In genomic region chr4:125781656-125782055, GRCh38 we compare ENCODE assay signal across 35 cellular contexts.
"Had no signal": no experiment of that assay in that cellular context is flagged by ENCODE, and none has a peak within 500 bp of the region (broad histone marks: within the 10 kb centered on the region; RNA-seq: fewer than 3 reads in every experiment).

No MANE protein-coding gene starts in this region.

- H3K9me3 ChIP-seq: adrenal gland, body of pancreas had no signal

- H3K27ac ChIP-seq: adrenal gland, body of pancreas, brain microvascular endothelial cell, breast epithelium, VCaP had no signal

- H3K36me3 Mint-ChIP-seq: activated CD4-positive, alpha-beta memory T cell treated with anti-CD3 and anti-CD28 coated beads for 36 hours; activated naive CD8-positive, alpha-beta T cell treated with anti-CD3 and anti-CD28 coated beads for 36 hours had no signal

- H3K27me3 ChIP-seq: adrenal gland, body of pancreas, brain microvascular endothelial cell, breast epithelium had no signal

- H3K4me3 Mint-ChIP-seq: activated B cell treated with CpG ODN at 0.5 μM for 24 hours; activated CD4-positive, alpha-beta memory T cell treated with anti-CD3 and anti-CD28 coated beads for 36 hours; activated CD4-positive, alpha-beta T cell treated with anti-CD3 and anti-CD28 coated beads, Interleukin-2, amount 10 ng/mL, durations not matched to agents 24 days and 14 days; activated naive CD4-positive, alpha-beta T cell treated with anti-CD3 and anti-CD28 coated beads for 36 hours; activated naive CD8-positive, alpha-beta T cell treated with anti-CD3 and anti-CD28 coated beads for 36 hours; activated T-cell treated with anti-CD3 and anti-CD28 coated beads, Interleukin-2, amount 50 U/mL, for 4 hours; activated T-cell treated with anti-CD3 and anti-CD28 coated beads, Interleukin-2, amount 50 U/mL, for 72 hours; activated T-helper 1 cell treated with anti-CD3 and anti-CD28 coated beads, Interleukin-12 subunit alpha, Interleukin-12 subunit beta, Interleukin-2, Interleukin-4 antibody, amounts not matched to agents 30 ng/mL and 10 ng/mL and 1 ng/mL, durations not matched to agents 14 hours and 24 hours and 36 hours; activated T-helper 17 cell treated with anti-CD3 and anti-CD28 coated beads, Interleukin-2, amount 50 U/mL, for 72 hours; T-helper 1 cell treated with Interleukin-12 subunit alpha and Interleukin-12 subunit beta and Interleukin-4 antibody, amounts not matched to agents 30 μg/mL and 1 μg/mL, for 36 hours; T-helper 2 cell treated with Interferon-gamma antibody and Interleukin-4, amounts not matched to agents 5 μg/mL and 100 μg/mL, for 36 hours had no signal

- DNase-seq: activated B cell treated with CpG ODN at 0.5 μM for 24 hours; activated CD4-positive, alpha-beta memory T cell treated with anti-CD3 and anti-CD28 coated beads for 36 hours; activated CD4-positive, alpha-beta T cell treated with anti-CD3 and anti-CD28 coated beads for 4 hours; activated CD4-positive, alpha-beta T cell treated with anti-CD3 and anti-CD28 coated beads, Interleukin-2, amount 10 ng/mL, durations not matched to agents 24 days and 14 days; activated CD4-positive, alpha-beta T cell treated with anti-CD3 and anti-CD28 coated beads, Interleukin-2, amount 50 U/mL, for 1 hour; activated CD4-positive, alpha-beta T cell treated with anti-CD3 and anti-CD28 coated beads, Interleukin-2, amount 50 U/mL, for 4 hours; activated CD4-positive, CD25-positive, alpha-beta regulatory T cell treated with anti-CD3 and anti-CD28 coated beads, Interleukin-2, amount 50 U/mL, for 72 hours; activated CD8-positive, alpha-beta memory T cell treated with anti-CD3 and anti-CD28 coated beads, Interleukin-2, amount 50 U/mL, for 4 hours; activated effector memory CD4-positive, alpha-beta T cell treated with anti-CD3 and anti-CD28 coated beads, Interleukin-2, amount 50 U/mL, for 16 hours; activated gamma-delta T cell treated with Interleukin-2 at 50 U/mL for 16 hours; activated naive CD4-positive, alpha-beta T cell; activated naive CD4-positive, alpha-beta T cell treated with anti-CD3 and anti-CD28 coated beads for 36 hours; activated naive CD4-positive, alpha-beta T cell treated with anti-CD3 and anti-CD28 coated beads, Interleukin-2, amount 50 U/mL, for 16 hours; activated naive CD8-positive, alpha-beta T cell treated with anti-CD3 and anti-CD28 coated beads for 36 hours; activated T-cell treated with anti-CD3 and anti-CD28 coated beads for 4 hours; activated T-cell treated with anti-CD3 and anti-CD28 coated beads, Interleukin-2, amount 50 U/mL, for 1 hour; activated T-cell treated with anti-CD3 and anti-CD28 coated beads, Interleukin-2, amount 50 U/mL, for 4 hours; activated T-cell treated with anti-CD3 and anti-CD28 coated beads, Interleukin-2, amount 50 U/mL, for 72 hours; adrenal gland; amniotic stem cell; aorta; body of pancreas; brain microvascular endothelial cell; central memory CD4-positive, alpha-beta T cell; T-helper 2 cell; T-helper 9 cell had no signal

- FAIRE-seq: astrocyte, TTC549 had no signal

- H3K27ac Mint-ChIP-seq: activated B cell treated with CpG ODN at 0.5 μM for 24 hours; activated CD4-positive, alpha-beta memory T cell treated with anti-CD3 and anti-CD28 coated beads for 36 hours; activated CD4-positive, alpha-beta T cell treated with anti-CD3 and anti-CD28 coated beads, Interleukin-2, amount 10 ng/mL, durations not matched to agents 24 days and 14 days; activated naive CD4-positive, alpha-beta T cell treated with anti-CD3 and anti-CD28 coated beads for 36 hours; activated naive CD4-positive, alpha-beta T cell treated with anti-CD3 and anti-CD28 coated beads, Interleukin-2, amount 50 U/mL, for 72 hours; activated naive CD8-positive, alpha-beta T cell treated with anti-CD3 and anti-CD28 coated beads for 36 hours; activated T-cell treated with anti-CD3 and anti-CD28 coated beads, Interleukin-2, amount 50 U/mL, for 72 hours; activated T-helper 1 cell treated with anti-CD3 and anti-CD28 coated beads, Interleukin-12 subunit alpha, Interleukin-12 subunit beta, Interleukin-2, Interleukin-4 antibody, amounts not matched to agents 30 ng/mL and 10 ng/mL and 1 ng/mL, durations not matched to agents 14 hours and 24 hours and 36 hours; activated T-helper 17 cell treated with anti-CD3 and anti-CD28 coated beads, Interleukin-2, amount 50 U/mL, for 72 hours; T-helper 1 cell treated with Interleukin-12 subunit alpha and Interleukin-12 subunit beta and Interleukin-4 antibody, amounts not matched to agents 30 μg/mL and 1 μg/mL, for 36 hours; T-helper 2 cell treated with Interferon-gamma antibody and Interleukin-4, amounts not matched to agents 5 μg/mL and 100 μg/mL, for 36 hours had no signal

- H3K27me3 Mint-ChIP-seq: activated B cell treated with CpG ODN at 0.5 μM for 24 hours; activated CD4-positive, alpha-beta memory T cell treated with anti-CD3 and anti-CD28 coated beads for 36 hours; activated CD4-positive, alpha-beta T cell treated with anti-CD3 and anti-CD28 coated beads, Interleukin-2, amount 10 ng/mL, durations not matched to agents 24 days and 14 days; activated naive CD8-positive, alpha-beta T cell treated with anti-CD3 and anti-CD28 coated beads for 36 hours; activated T-helper 17 cell treated with anti-CD3 and anti-CD28 coated beads, Interleukin-2, amount 50 U/mL, for 72 hours had no signal

- H3K36me3 ChIP-seq: adrenal gland, brain microvascular endothelial cell, breast epithelium had no signal

- H3K4me1 ChIP-seq: adrenal gland, body of pancreas, breast epithelium had no signal

- ATAC-seq: activated naive CD4-positive, alpha-beta T cell treated with anti-CD3 and anti-CD28 coated beads, Interleukin-2, amount 50 U/mL, for 72 hours; activated T-cell treated with anti-CD3 and anti-CD28 coated beads, Interleukin-2, amount 50 U/mL, for 4 hours; activated T-cell treated with anti-CD3 and anti-CD28 coated beads, Interleukin-2, amount 50 U/mL, for 72 hours; activated T-helper 17 cell treated with anti-CD3 and anti-CD28 coated beads, Interleukin-2, amount 50 U/mL, for 72 hours; body of pancreas had no signal

- H3K4me1 Mint-ChIP-seq: activated B cell treated with CpG ODN at 0.5 μM for 24 hours; activated CD4-positive, alpha-beta T cell treated with anti-CD3 and anti-CD28 coated beads, Interleukin-2, amount 10 ng/mL, durations not matched to agents 24 days and 14 days; activated naive CD8-positive, alpha-beta T cell treated with anti-CD3 and anti-CD28 coated beads for 36 hours; activated T-helper 17 cell treated with anti-CD3 and anti-CD28 coated beads, Interleukin-2, amount 50 U/mL, for 72 hours had no signal

- H3K4me3 ChIP-seq: adrenal gland, body of pancreas, breast epithelium had no signal
